In genomic region chr12:29709641-29710040, GRCh38 we compare ENCODE assay signal across 16 cellular contexts.
A peak's percentile ranks its signal among the peaks of the same experiment; 100 is the strongest.
DNase-seq lines count a peak whose midpoint lies in the region; ATAC-seq and TF ChIP-seq lines count a peak whose summit lies in the region.
"Had no signal": no experiment of that assay in that cellular context is flagged by ENCODE, and none has a peak within 500 bp of the region (broad histone marks: within the 10 kb centered on the region; RNA-seq: fewer than 3 reads in every experiment).

No MANE protein-coding gene starts in this region.

- no peaks in the 10 kb centered on the region for H3K9me3 ChIP-seq in BE2C
- no peaks in the 10 kb centered on the region for H3K9me3 ChIP-seq in HUES48 (ENCODE audit: control insufficient read depth, insufficient read depth, low read length)
- no peaks in the 10 kb centered on the region for H3K9me3 ChIP-seq in neural progenitor cell (ENCODE audit: low read depth)
- H3K9me3 ChIP-seq: adrenal gland, mucosa of descending colon had no signal

- peak overlapping the region; percentile 23 for H3K4me2 ChIP-seq in neural progenitor cell

- no peak overlapping the region for H2AFZ ChIP-seq in neural progenitor cell (replicated peaks)

- peak overlapping the region; percentile 17 for H3K4me3 ChIP-seq in BE2C (ENCODE audit: low read depth, low read length)
- H3K4me3 ChIP-seq in HUES48 (ENCODE audit: low read depth, low read length), result no peak overlapping the region
- peak overlapping the region; percentile 20 for H3K4me3 ChIP-seq in coronary artery
- H3K4me3 ChIP-seq in neural progenitor cell, result no peak overlapping the region
- H3K4me3 ChIP-seq: adrenal gland, mucosa of descending colon had no signal

- TF ChIP-seq CTCF in BE2C (IDR thresholded peaks at IDR 0.05; ENCODE audit: low read depth, low read length) (no peak), coronary artery (IDR thresholded peaks at IDR 0.05) (no peak), neural progenitor cell (IDR thresholded peaks at IDR 0.05) (no peak)

- no peaks in the 10 kb centered on the region for H3K27me3 Mint-ChIP-seq in neural progenitor cell (ENCODE audit: insufficient read depth, low read depth)
- H3K27me3 Mint-ChIP-seq in stimulated activated naive CD8-positive, alpha-beta T cell treated with anti-CD3 and anti-CD28 coated beads, Interleukin-15, amount 100 ng/mL, for 72 hours, result no peaks in the 10 kb centered on the region
- H3K27me3 Mint-ChIP-seq: activated CD8-positive, alpha-beta memory T cell treated with anti-CD3 and anti-CD28 coated beads, Interleukin-2, amount 10 ng/mL, durations not matched to agents 7 days and 5 days; CD8-positive, alpha-beta memory T cell had no signal

- no peak overlapping the region for H3K4me3 Mint-ChIP-seq in neural progenitor cell
- no peak overlapping the region for H3K4me3 Mint-ChIP-seq in stimulated activated naive CD8-positive, alpha-beta T cell treated with anti-CD3 and anti-CD28 coated beads, Interleukin-15, amount 100 ng/mL, for 72 hours
- H3K4me3 Mint-ChIP-seq: activated CD8-positive, alpha-beta memory T cell treated with anti-CD3 and anti-CD28 coated beads, Interleukin-2, amount 10 ng/mL, durations not matched to agents 7 days and 5 days; CD8-positive, alpha-beta memory T cell had no signal

- DNase-seq in BE2C, result no peak
- DNase-seq in coronary artery (ENCODE audit: low spot score), result no peak
- DNase-seq in neural progenitor cell (ENCODE audit: low spot score), result no peak
- DNase-seq in D341Med (ENCODE audit: low spot score), result no peak
- DNase-seq in stimulated activated naive CD8-positive, alpha-beta T cell treated with anti-CD3 and anti-CD28 coated beads, Interleukin-15, amount 100 ng/mL, for 72 hours, result no peak
- no peak for DNase-seq in GDM1 (lab: John Stamatoyannopoulos, UW)
- DNase-seq: activated CD8-positive, alpha-beta memory T cell treated with anti-CD3 and anti-CD28 coated beads, Interleukin-2, amount 10 ng/mL, durations not matched to agents 7 days and 5 days; CD8-positive, alpha-beta memory T cell; KG1; kidney glomerular epithelial cell; stimulated activated CD4-positive, alpha-beta T cell treated with anti-CD3 and anti-CD28 coated beads, Interleukin-2, amount 100 ng/mL, for 24 hours had no signal

- peaks cover 3% of the 10 kb centered on the region for H3K36me3 Mint-ChIP-seq in neural progenitor cell
- H3K36me3 Mint-ChIP-seq: activated CD8-positive, alpha-beta memory T cell treated with anti-CD3 and anti-CD28 coated beads, Interleukin-2, amount 10 ng/mL, durations not matched to agents 7 days and 5 days; CD8-positive, alpha-beta memory T cell had no signal

- H3K27me3 ChIP-seq in BE2C, result no peaks in the 10 kb centered on the region
- H3K27me3 ChIP-seq in HUES48 (ENCODE audit: control insufficient read depth, insufficient read depth, low read length), result no peaks in the 10 kb centered on the region
- no peaks in the 10 kb centered on the region for H3K27me3 ChIP-seq in neural progenitor cell
- H3K27me3 ChIP-seq: adrenal gland had no signal

- H3K4me1 Mint-ChIP-seq in neural progenitor cell, result peaks cover 52% of the 10 kb centered on the region
- no peaks in the 10 kb centered on the region for H3K4me1 Mint-ChIP-seq in stimulated activated naive CD8-positive, alpha-beta T cell treated with anti-CD3 and anti-CD28 coated beads, Interleukin-15, amount 100 ng/mL, for 72 hours
- H3K4me1 Mint-ChIP-seq: activated CD8-positive, alpha-beta memory T cell treated with anti-CD3 and anti-CD28 coated beads, Interleukin-2, amount 10 ng/mL, durations not matched to agents 7 days and 5 days; CD8-positive, alpha-beta memory T cell had no signal

- peaks cover 33% of the 10 kb centered on the region for H3K4me1 ChIP-seq in BE2C
- H3K4me1 ChIP-seq in HUES48 (ENCODE audit: control insufficient read depth, insufficient read depth, low read length), result peaks cover 27% of the 10 kb centered on the region
- H3K4me1 ChIP-seq in neural progenitor cell, result peaks cover 21% of the 10 kb centered on the region

- no peak overlapping the region for H3K27ac Mint-ChIP-seq in neural progenitor cell
- H3K27ac Mint-ChIP-seq in stimulated activated naive CD8-positive, alpha-beta T cell treated with anti-CD3 and anti-CD28 coated beads, Interleukin-15, amount 100 ng/mL, for 72 hours, result no peak overlapping the region
- H3K27ac Mint-ChIP-seq: activated CD8-positive, alpha-beta memory T cell treated with anti-CD3 and anti-CD28 coated beads, Interleukin-2, amount 10 ng/mL, durations not matched to agents 7 days and 5 days; activated T-helper 2 cell treated with anti-CD3 and anti-CD28 coated beads, Interferon-gamma antibody, Interleukin-2, Interleukin-4, amounts not matched to agents 10 μg/mL and 5 μg/mL and 100 μg/mL, durations not matched to agents 14 hours and 24 hours and 36 hours; CD8-positive, alpha-beta memory T cell had no signal

- H3K9me3 Mint-ChIP-seq in neural progenitor cell, result no peaks in the 10 kb centered on the region
- no peaks in the 10 kb centered on the region for H3K9me3 Mint-ChIP-seq in stimulated activated naive CD8-positive, alpha-beta T cell treated with anti-CD3 and anti-CD28 coated beads, Interleukin-15, amount 100 ng/mL, for 72 hours
- H3K9me3 Mint-ChIP-seq: activated T-helper 2 cell treated with anti-CD3 and anti-CD28 coated beads, Interferon-gamma antibody, Interleukin-2, Interleukin-4, amounts not matched to agents 10 μg/mL and 5 μg/mL and 100 μg/mL, durations not matched to agents 14 hours and 24 hours and 36 hours had no signal

- H3K9ac ChIP-seq in HUES48 (ENCODE audit: low read depth, low read length) (no peak overlapping the region), neural progenitor cell (no peak overlapping the region)

- H3K79me2 ChIP-seq in neural progenitor cell (ENCODE audit: low read depth), result no peaks in the 10 kb centered on the region

- no peak for ATAC-seq in GM18502 (IDR thresholded peaks at IDR 0.05; ENCODE audit: poor library complexity, unreplicated experiment)
- no peak for ATAC-seq in stimulated activated naive CD8-positive, alpha-beta T cell treated with anti-CD3 and anti-CD28 coated beads, Interleukin-15, amount 100 ng/mL, for 72 hours
- ATAC-seq: activated CD8-positive, alpha-beta memory T cell treated with anti-CD3 and anti-CD28 coated beads, Interleukin-2, amount 10 ng/mL, durations not matched to agents 7 days and 5 days had no signal

- H3F3A ChIP-seq in neural progenitor cell (ENCODE audit: low read depth), result peaks cover 18% of the 10 kb centered on the region

- peaks cover 30% of the 10 kb centered on the region for H4K20me1 ChIP-seq in neural progenitor cell (ENCODE audit: low read depth)

- H3K27ac ChIP-seq in HUES48 (ENCODE audit: low read depth, low read length) (peak overlapping the region; percentile 40), coronary artery (peak overlapping the region in 1 of 2 donors; percentile 48), neural progenitor cell (no peak overlapping the region)

- H3K36me3 ChIP-seq in BE2C, result no peaks in the 10 kb centered on the region
- H3K36me3 ChIP-seq in HUES48 (ENCODE audit: control insufficient read depth, insufficient read depth, low read length), result no peaks in the 10 kb centered on the region
- no peaks in the 10 kb centered on the region for H3K36me3 ChIP-seq in neural progenitor cell
- H3K36me3 ChIP-seq: adrenal gland had no signal

Comparison
In these comparisons a context has a peak if more than half of its experiments do, and no peak if none do; other contexts are left out.
1. H3K4me3 ChIP-seq: peak in BE2C (single experiment) and coronary artery (single experiment); none in HUES48 (single experiment) and neural progenitor cell (single experiment).